In genomic region chr11:71452354-71453020, GRCh38 we compare ENCODE assay signal across 8 cellular contexts. TPM values are rescaled to one million over a fixed set of nuclear protein-coding genes. Genes with fewer than 3 reads are reported as not detected.
A peak's percentile ranks its signal among the peaks of the same experiment; 100 is the strongest.
DNase-seq lines count a peak whose midpoint lies in the region; ATAC-seq and TF ChIP-seq lines count a peak whose summit lies in the region.

No MANE protein-coding gene starts in this region.

- H3K9me3 ChIP-seq in Peyer's patch: no peaks in the 10 kb centered on the region

- no peaks in the 10 kb centered on the region for H3K27me3 ChIP-seq in Peyer's patch

- no peaks in the 10 kb centered on the region for H3K27me3 Mint-ChIP-seq in osteocyte (ENCODE audit: unreplicated experiment)

- peak overlapping the region; percentile 85 for H3K4me3 Mint-ChIP-seq in osteocyte (ENCODE audit: unreplicated experiment)

- peaks cover 0 to 29% (median 0%) of the 10 kb centered on the region in 3 donors for H3K36me3 ChIP-seq in Peyer's patch

- H3K27ac Mint-ChIP-seq in osteocyte (ENCODE audit: unreplicated experiment): peak overlapping the region; percentile 46

- ATAC-seq in HG02798 (IDR thresholded peaks at IDR 0.05; ENCODE audit: poor library complexity, unreplicated experiment) (peak; percentile 0), HG03097 (IDR thresholded peaks at IDR 0.05; ENCODE audit: low FRiP score, unreplicated experiment) (no peak), GM18517 (IDR thresholded peaks at IDR 0.05; ENCODE audit: unreplicated experiment) (no peak)

- peak overlapping the region; percentile 82 to 99 (median 89) for H3K4me3 ChIP-seq in Peyer's patch

- H3K27ac ChIP-seq in Peyer's patch: peak overlapping the region; percentile 83 to 94 (median 88)

- no peaks in the 10 kb centered on the region for H3K9me3 Mint-ChIP-seq in osteocyte (ENCODE audit: unreplicated experiment)

- no peak for TF ChIP-seq POLR2A in Peyer's patch (IDR thresholded peaks at IDR 0.05)

- DNase-seq in Ammon's horn (ENCODE audit: low spot score) (peak; percentile 78), Peyer's patch (peak; percentile 62 to 86 (median 66)), glomerular endothelial cell (ENCODE audit: extremely low read depth, low read depth, low spot score) (peak; percentile 39), osteocyte (ENCODE audit: extremely low spot score, unreplicated experiment) (no peak)
- peak; percentile 55 for DNase-seq in activated naive CD4-positive, alpha-beta T cell treated with anti-CD3 and anti-CD28 coated beads, Interleukin-2, amount 50 U/mL, for 16 hours

- no peak for TF ChIP-seq CTCF in Peyer's patch (IDR thresholded peaks at IDR 0.05)
- no peak for TF ChIP-seq CTCF in osteocyte (IDR thresholded peaks at IDR 0.05)

- peaks cover 0 to 36% (median 7%) of the 10 kb centered on the region in 4 donors for H3K4me1 ChIP-seq in Peyer's patch

- H3K4me1 Mint-ChIP-seq in osteocyte (ENCODE audit: unreplicated experiment): peaks cover 35% of the 10 kb centered on the region

- H3K36me3 Mint-ChIP-seq in osteocyte (ENCODE audit: unreplicated experiment): peaks cover 17% of the 10 kb centered on the region

RNA-seq across cellular contexts. Expression of gene NADSYN1, which starts 0.5 kb away (rescaled TPM):
- total RNA-seq in Peyer's patch (100 to 1,000 TPM; 183 to 349 (median 294) TPM), glomerular endothelial cell (114 and 121 TPM in 2 replicates), osteocyte (51.0 and 55.4 TPM in 2 replicates)

RNA-seq across cellular contexts. Expression of gene DHCR7, which starts 4.3 kb away (rescaled TPM):
- 100 to 1,000 TPM in 1 of 4 donors, 10 to 100 TPM in 2, 1 to 10 TPM in 1; 5.0 to 101 (median 36.8) TPM for total RNA-seq in Peyer's patch
- total RNA-seq in glomerular endothelial cell: 58.3 and 60.1 TPM in 2 replicates
- total RNA-seq in osteocyte: 29.8 and 30.2 TPM in 2 replicates
